In genomic region chr12:54147186-54147585, GRCh38 we compare ENCODE assay signal across 1 cellular context.
A peak's percentile ranks its signal among the peaks of the same experiment; 100 is the strongest.
TF ChIP-seq lines count a peak whose summit lies in the region.

No MANE protein-coding gene starts in this region.

TF ChIP-seq in HEK293, 187 proteins besides CTCF, POLR2A, EP300 and RAD21 (continued from another document):
- peak; percentile 26; the same call in 1 of the 2 replicates for TF ChIP-seq PATZ1 (tag by site-specific recombination; IDR thresholded peaks at IDR 0.05)
- TF ChIP-seq ZFHX2 (tag by site-specific recombination; conservative IDR thresholded peaks at IDR 0.05) = peak; percentile 97
- 0 out of 2 replicates have a peak, but pooled peaks have one; percentile 26 for TF ChIP-seq KLF10 (tag by site-specific recombination; IDR thresholded peaks at IDR 0.05)
- TF ChIP-seq ZNF112 (tag by site-specific recombination; IDR thresholded peaks at IDR 0.05) = no peak
- TF ChIP-seq ZNF843 (tag by site-specific recombination; IDR thresholded peaks at IDR 0.05) = 0 out of 2 replicates have a peak, but pooled peaks have one; percentile 20
- peak; percentile 97 for TF ChIP-seq GLIS1 (tag by site-specific recombination; IDR thresholded peaks at IDR 0.05)
- TF ChIP-seq ZNF596 (tag by site-specific recombination; IDR thresholded peaks at IDR 0.05) = peak; percentile 60
- TF ChIP-seq FEZF1 (tag by site-specific recombination; IDR thresholded peaks at IDR 0.05) = peak; percentile 70
- TF ChIP-seq SP7 (tag by site-specific recombination; IDR thresholded peaks at IDR 0.05) = 0 out of 2 replicates have a peak, but pooled peaks have one; percentile 18
- TF ChIP-seq ZEB2 (tag by site-specific recombination; IDR thresholded peaks at IDR 0.05) = 0 out of 2 replicates have a peak, but pooled peaks have one; percentile 31
- peak; percentile 46; the same call in 1 of the 2 replicates for TF ChIP-seq GLIS2 (tag by site-specific recombination; IDR thresholded peaks at IDR 0.05)
- TF ChIP-seq HIC1 (tag by site-specific recombination; IDR thresholded peaks at IDR 0.05) = 0 out of 2 replicates have a peak, but pooled peaks have one; percentile 34
- no peak for TF ChIP-seq PRDM4 (tag by site-specific recombination; IDR thresholded peaks at IDR 0.05)
